ENCODE assay signal across 14 cellular contexts in the genomic region with DNA sequence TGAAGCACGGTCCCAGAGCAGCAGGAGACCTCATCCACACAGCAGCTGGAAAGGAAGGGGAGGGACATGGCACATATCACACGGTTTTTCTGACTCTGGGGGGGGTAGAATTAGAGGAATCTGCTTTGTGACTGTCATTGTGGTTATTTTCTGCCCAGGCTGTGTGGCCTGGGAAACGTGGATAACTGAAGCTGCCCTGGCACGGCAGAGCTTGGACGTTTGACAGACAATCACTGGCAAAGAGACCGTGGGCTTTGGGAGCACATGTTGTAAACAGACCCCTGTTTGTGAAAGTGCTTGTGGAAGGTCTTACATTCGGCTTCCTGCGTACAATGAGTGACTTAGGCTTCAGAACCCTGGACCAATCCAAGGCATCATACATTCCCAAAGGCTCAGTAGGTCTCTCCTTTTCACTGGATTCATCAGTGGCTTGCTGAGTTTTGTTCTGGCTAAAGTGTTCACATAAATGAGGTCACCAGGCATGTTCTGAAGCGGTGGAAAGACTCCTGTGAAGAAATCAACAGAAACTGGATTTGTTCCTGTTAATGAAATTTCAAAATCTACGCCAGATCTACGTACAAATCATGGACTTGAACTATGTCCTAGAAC.
DNase-seq lines count a peak whose midpoint lies in the region; ATAC-seq and TF ChIP-seq lines count a peak whose summit lies in the region.
"Had no signal": no experiment of that assay in that cellular context is flagged by ENCODE, and none has a peak within 500 bp of the region (broad histone marks: within the 10 kb centered on the region; RNA-seq: fewer than 3 reads in every experiment).

No MANE protein-coding gene starts in this region.

- no peaks in the 10 kb centered on the region for H3K79me2 ChIP-seq in GM23338 (replicated peaks; ENCODE audit: insufficient read depth)

- H3K9me3 Mint-ChIP-seq in GM23338, result no peaks in the 10 kb centered on the region
- H3K9me3 Mint-ChIP-seq: CD4-positive, alpha-beta T cell had no signal

- DNase-seq in GM23338 (ENCODE audit: low spot score) (no peak), cerebellar cortex (ENCODE audit: low spot score) (peak; percentile 38), myocyte (ENCODE audit: low read depth) (peak; percentile 1), left lung (no peak)
- DNase-seq in activated CD4-positive, CD25-positive, alpha-beta regulatory T cell (lab: John Stamatoyannopoulos, UW), result no peak
- DNase-seq: BE2C; Caco-2; CD4-positive, alpha-beta T cell; DMS79; GF-D8 had no signal

- 0 out of 2 replicates have a peak, but pooled peaks cover 5% of the 10 kb centered on the region for H3K9me2 ChIP-seq in GM23338 (ENCODE audit: insufficient read depth)

- intact Hi-C loops in left lung (cut with DNase I), result no loop called here

- H3K4me3 Mint-ChIP-seq in GM23338, result no peak overlapping the region
- H3K4me3 Mint-ChIP-seq: CD4-positive, alpha-beta T cell had no signal

- no peak overlapping the region for H3K27ac Mint-ChIP-seq in GM23338
- H3K27ac Mint-ChIP-seq: CD4-positive, alpha-beta T cell had no signal

- H3K4me1 ChIP-seq in GM23338 (ENCODE audit: insufficient read depth) (no peaks in the 10 kb centered on the region), left lung (no peaks in the 10 kb centered on the region)
- H3K4me1 ChIP-seq: BE2C, Caco-2, HAP-1 had no signal

- H3K36me3 Mint-ChIP-seq in GM23338 (ENCODE audit: low read depth), result no peaks in the 10 kb centered on the region; the same call in 2 of the 3 replicates

- H3K27ac ChIP-seq in GM23338 (ENCODE audit: low read depth) (no peak overlapping the region), left lung (no peak overlapping the region)
- H3K27ac ChIP-seq: HL-60 had no signal

- peaks cover 3% of the 10 kb centered on the region for H3K27me3 Mint-ChIP-seq in GM23338 (ENCODE audit: insufficient read depth, low read depth, poor library complexity)

- no peaks in the 10 kb centered on the region for H4K20me1 ChIP-seq in GM23338 (replicated peaks; ENCODE audit: insufficient read depth)

- H3K27me3 ChIP-seq in GM23338 (ENCODE audit: insufficient read depth) (no peaks in the 10 kb centered on the region), left lung (no peaks in the 10 kb centered on the region)

- no peaks in the 10 kb centered on the region for H3K9me3 ChIP-seq in left lung
- H3K9me3 ChIP-seq: BE2C, Caco-2, HAP-1 had no signal

- no peak overlapping the region for H3K4me3 ChIP-seq in GM23338
- H3K4me3 ChIP-seq in left lung, result no peak overlapping the region
- H3K4me3 ChIP-seq: HAP-1, K562 had no signal

- H3K4me1 Mint-ChIP-seq in GM23338, result peaks cover 3% of the 10 kb centered on the region; the same call in 2 of the 3 replicates

- TF ChIP-seq CTCF in GM23338 (conservative IDR thresholded peaks at IDR 0.05; ENCODE audit: low read depth in 2 of 2) (no peak), left lung (IDR thresholded peaks at IDR 0.05) (no peak)

- H2AFZ ChIP-seq in GM23338, result peak overlapping the region; percentile 72; the same call in 1 of the 2 replicates

- H3K36me3 ChIP-seq in GM23338 (ENCODE audit: insufficient read depth) (no peaks in the 10 kb centered on the region), left lung (no peaks in the 10 kb centered on the region)
- H3K36me3 ChIP-seq: BE2C, HAP-1 had no signal

- no peak for ATAC-seq in GM23338
- ATAC-seq in left lung, result no peak
- no peak for ATAC-seq in HG02938 (IDR thresholded peaks at IDR 0.05; ENCODE audit: unreplicated experiment)
- ATAC-seq: K562 had no signal

- H3F3A ChIP-seq in GM23338 (replicated peaks; ENCODE audit: low read depth), result no peaks in the 10 kb centered on the region

- H3K4me2 ChIP-seq in GM23338, result no peak overlapping the region

TF ChIP-seq in GM23338, 12 proteins besides CTCF, POLR2A, EP300 and RAD21 (continues in another document):
- no peak for TF ChIP-seq JUNB (IDR thresholded peaks at IDR 0.05; ENCODE audit: unreplicated experiment)
- TF ChIP-seq STAT1 (IDR thresholded peaks at IDR 0.05; ENCODE audit: unreplicated experiment), result no peak
- no peak for TF ChIP-seq CREB1 (CRISPR knock-in tag; IDR thresholded peaks at IDR 0.05; ENCODE audit: low read depth)
- TF ChIP-seq, protein P1, sequence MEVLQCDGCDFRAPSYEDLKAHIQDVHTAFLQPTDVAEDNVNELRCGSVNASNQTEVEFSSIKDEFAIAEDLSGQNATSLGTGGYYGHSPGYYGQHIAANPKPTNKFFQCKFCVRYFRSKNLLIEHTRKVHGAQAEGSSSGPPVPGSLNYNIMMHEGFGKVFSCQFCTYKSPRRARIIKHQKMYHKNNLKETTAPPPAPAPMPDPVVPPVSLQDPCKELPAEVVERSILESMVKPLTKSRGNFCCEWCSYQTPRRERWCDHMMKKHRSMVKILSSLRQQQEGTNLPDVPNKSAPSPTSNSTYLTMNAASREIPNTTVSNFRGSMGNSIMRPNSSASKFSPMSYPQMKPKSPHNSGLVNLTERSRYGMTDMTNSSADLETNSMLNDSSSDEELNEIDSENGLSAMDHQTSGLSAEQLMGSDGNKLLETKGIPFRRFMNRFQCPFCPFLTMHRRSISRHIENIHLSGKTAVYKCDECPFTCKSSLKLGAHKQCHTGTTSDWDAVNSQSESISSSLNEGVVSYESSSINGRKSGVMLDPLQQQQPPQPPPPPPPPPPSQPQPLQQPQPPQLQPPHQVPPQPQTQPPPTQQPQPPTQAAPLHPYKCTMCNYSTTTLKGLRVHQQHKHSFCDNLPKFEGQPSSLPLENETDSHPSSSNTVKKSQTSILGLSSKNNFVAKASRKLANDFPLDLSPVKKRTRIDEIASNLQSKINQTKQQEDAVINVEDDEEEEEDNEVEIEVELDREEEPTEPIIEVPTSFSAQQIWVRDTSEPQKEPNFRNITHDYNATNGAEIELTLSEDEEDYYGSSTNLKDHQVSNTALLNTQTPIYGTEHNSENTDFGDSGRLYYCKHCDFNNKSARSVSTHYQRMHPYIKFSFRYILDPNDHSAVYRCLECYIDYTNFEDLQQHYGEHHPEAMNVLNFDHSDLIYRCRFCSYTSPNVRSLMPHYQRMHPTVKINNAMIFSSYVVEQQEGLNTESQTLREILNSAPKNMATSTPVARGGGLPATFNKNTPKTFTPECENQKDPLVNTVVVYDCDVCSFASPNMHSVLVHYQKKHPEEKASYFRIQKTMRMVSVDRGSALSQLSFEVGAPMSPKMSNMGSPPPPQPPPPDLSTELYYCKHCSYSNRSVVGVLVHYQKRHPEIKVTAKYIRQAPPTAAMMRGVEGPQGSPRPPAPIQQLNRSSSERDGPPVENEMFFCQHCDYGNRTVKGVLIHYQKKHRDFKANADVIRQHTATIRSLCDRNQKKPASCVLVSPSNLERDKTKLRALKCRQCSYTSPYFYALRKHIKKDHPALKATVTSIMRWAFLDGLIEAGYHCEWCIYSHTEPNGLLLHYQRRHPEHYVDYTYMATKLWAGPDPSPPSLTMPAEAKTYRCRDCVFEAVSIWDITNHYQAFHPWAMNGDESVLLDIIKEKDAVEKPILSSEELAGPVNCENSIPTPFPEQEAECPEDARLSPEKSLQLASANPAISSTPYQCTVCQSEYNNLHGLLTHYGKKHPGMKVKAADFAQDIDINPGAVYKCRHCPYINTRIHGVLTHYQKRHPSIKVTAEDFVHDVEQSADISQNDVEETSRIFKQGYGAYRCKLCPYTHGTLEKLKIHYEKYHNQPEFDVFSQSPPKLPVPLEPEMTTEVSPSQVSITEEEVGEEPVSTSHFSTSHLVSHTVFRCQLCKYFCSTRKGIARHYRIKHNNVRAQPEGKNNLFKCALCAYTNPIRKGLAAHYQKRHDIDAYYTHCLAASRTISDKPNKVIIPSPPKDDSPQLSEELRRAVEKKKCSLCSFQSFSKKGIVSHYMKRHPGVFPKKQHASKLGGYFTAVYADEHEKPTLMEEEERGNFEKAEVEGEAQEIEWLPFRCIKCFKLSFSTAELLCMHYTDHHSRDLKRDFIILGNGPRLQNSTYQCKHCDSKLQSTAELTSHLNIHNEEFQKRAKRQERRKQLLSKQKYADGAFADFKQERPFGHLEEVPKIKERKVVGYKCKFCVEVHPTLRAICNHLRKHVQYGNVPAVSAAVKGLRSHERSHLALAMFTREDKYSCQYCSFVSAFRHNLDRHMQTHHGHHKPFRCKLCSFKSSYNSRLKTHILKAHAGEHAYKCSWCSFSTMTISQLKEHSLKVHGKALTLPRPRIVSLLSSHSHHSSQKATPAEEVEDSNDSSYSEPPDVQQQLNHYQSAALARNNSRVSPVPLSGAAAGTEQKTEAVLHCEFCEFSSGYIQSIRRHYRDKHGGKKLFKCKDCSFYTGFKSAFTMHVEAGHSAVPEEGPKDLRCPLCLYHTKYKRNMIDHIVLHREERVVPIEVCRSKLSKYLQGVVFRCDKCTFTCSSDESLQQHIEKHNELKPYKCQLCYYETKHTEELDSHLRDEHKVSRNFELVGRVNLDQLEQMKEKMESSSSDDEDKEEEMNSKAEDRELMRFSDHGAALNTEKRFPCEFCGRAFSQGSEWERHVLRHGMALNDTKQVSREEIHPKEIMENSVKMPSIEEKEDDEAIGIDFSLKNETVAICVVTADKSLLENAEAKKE (CRISPR knock-in tag; IDR thresholded peaks at IDR 0.05), result no peak
- no peak for TF ChIP-seq EZH2phosphoT487 (IDR thresholded peaks at IDR 0.05; ENCODE audit: unreplicated experiment)
- no peak for TF ChIP-seq NANOG (IDR thresholded peaks at IDR 0.05; ENCODE audit: borderline replicate concordance)
- no peak for TF ChIP-seq ZNF331 (CRISPR knock-in tag; IDR thresholded peaks at IDR 0.05; ENCODE audit: low read depth)
- TF ChIP-seq, protein P2, sequence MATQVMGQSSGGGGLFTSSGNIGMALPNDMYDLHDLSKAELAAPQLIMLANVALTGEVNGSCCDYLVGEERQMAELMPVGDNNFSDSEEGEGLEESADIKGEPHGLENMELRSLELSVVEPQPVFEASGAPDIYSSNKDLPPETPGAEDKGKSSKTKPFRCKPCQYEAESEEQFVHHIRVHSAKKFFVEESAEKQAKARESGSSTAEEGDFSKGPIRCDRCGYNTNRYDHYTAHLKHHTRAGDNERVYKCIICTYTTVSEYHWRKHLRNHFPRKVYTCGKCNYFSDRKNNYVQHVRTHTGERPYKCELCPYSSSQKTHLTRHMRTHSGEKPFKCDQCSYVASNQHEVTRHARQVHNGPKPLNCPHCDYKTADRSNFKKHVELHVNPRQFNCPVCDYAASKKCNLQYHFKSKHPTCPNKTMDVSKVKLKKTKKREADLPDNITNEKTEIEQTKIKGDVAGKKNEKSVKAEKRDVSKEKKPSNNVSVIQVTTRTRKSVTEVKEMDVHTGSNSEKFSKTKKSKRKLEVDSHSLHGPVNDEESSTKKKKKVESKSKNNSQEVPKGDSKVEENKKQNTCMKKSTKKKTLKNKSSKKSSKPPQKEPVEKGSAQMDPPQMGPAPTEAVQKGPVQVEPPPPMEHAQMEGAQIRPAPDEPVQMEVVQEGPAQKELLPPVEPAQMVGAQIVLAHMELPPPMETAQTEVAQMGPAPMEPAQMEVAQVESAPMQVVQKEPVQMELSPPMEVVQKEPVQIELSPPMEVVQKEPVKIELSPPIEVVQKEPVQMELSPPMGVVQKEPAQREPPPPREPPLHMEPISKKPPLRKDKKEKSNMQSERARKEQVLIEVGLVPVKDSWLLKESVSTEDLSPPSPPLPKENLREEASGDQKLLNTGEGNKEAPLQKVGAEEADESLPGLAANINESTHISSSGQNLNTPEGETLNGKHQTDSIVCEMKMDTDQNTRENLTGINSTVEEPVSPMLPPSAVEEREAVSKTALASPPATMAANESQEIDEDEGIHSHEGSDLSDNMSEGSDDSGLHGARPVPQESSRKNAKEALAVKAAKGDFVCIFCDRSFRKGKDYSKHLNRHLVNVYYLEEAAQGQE (IDR thresholded peaks at IDR 0.05; ENCODE audit: unreplicated experiment), result no peak

Comparison
In these comparisons a context has a peak if more than half of its experiments do, and no peak if none do; other contexts are left out.
1. DNase-seq: peak in cerebellar cortex (single experiment) and myocyte (single experiment); none in GM23338 (single experiment), left lung (0 of 2) and activated CD4-positive, CD25-positive, alpha-beta regulatory T cell (0 of 4).